8 cellular contexts compared by ENCODE assay signal in the genomic region with DNA sequence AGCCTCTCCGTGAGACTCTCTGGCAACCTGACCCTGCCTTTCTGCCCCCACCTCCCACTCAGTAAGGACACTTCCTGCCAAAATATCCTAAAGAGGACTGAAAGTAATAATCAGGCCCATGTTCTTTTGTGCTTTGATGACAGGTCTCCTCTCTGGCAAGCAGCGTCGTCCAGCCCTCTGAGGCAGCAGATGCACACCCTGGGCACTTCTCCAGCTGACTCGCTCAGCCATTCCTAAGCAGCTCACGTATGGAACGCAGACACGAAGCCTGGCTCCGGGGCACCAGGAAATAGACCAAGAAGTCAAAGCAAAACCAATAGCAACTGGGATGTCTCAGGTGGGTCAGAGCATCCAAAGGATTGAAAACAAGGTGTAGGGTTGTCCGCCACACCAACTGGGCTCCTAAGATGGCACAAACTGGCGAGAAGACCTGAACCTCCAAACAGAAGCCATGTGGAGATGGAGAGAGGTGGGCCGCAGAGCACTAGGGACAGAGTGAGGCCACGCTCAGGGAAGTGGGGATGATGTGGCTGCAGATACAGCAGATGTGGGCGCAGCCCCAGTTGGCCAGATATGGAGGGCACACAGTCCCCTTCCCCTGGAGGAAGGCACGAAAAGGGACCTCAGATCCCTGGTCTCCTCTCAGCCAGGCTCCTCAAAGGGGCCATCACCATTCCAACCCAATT. TPM values are rescaled to one million over a fixed set of nuclear protein-coding genes. Genes with fewer than 3 reads are reported as not detected.
DNase-seq lines count a peak whose midpoint lies in the region; ATAC-seq lines count a peak whose summit lies in the region.

No MANE protein-coding gene starts in this region.

- 0 out of 22 replicates have a peak, but pooled peaks cover 0 to 4% (median 0%) of the 10 kb centered on the region in 11 experiments for H3K9me3 ChIP-seq in BLaER1 treated with 17β-estradiol and CSF1 and Interleukin-3, amounts not matched to agents 10 nM and 100 nM (replicated peaks in 1 of 11)
- H3K9me3 ChIP-seq in naive thymus-derived CD4-positive, alpha-beta T cell (ENCODE audit: control insufficient read depth in 2 of 3, low read length in 3 of 3), result no peaks in the 10 kb centered on the region

- peak overlapping the region in 7 of 10 experiments; percentile 90 to 99 (median 95); a peak in 13 of 20 replicates for H3K4me3 ChIP-seq in BLaER1 treated with 17β-estradiol and CSF1 and Interleukin-3, amounts not matched to agents 10 nM and 100 nM
- H3K4me3 ChIP-seq in naive thymus-derived CD4-positive, alpha-beta T cell (ENCODE audit: low read length), result no peak overlapping the region

- peak overlapping the region in 10 of 11 experiments; percentile 86 to 97 (median 94); a peak in 8 of 22 replicates for H3K9ac ChIP-seq in BLaER1 treated with 17β-estradiol and CSF1 and Interleukin-3, amounts not matched to agents 10 nM and 100 nM

- peaks cover 52 to 61% (median 56%) of the 10 kb centered on the region in 11 experiments for H3K36me3 ChIP-seq in BLaER1 treated with 17β-estradiol and CSF1 and Interleukin-3, amounts not matched to agents 10 nM and 100 nM
- H3K36me3 ChIP-seq in naive thymus-derived CD4-positive, alpha-beta T cell (ENCODE audit: control insufficient read depth in 2 of 3, insufficient read depth in 3 of 3, low read length in 3 of 3), result peaks cover 0 to 16% (median 0%) of the 10 kb centered on the region in 3 experiments

- intact Hi-C loops in naive thymus-derived CD4-positive, alpha-beta T cell (cut with micrococcal nuclease), result no loop called here

- peak overlapping the region; percentile 29 to 93 (median 77) for H3K27ac Mint-ChIP-seq in naive thymus-derived CD4-positive, alpha-beta T cell

- POLR2A ChIA-PET in naive thymus-derived CD4-positive, alpha-beta T cell (lab: Charles Lee), result no interaction called here

- peak; percentile 19 for DNase-seq in LHCN-M2 (ENCODE audit: low read depth)
- peak in 58 of 61 donors; percentile 19 to 85 (median 54) for DNase-seq in caudate nucleus (lab: John Stamatoyannopoulos, UW)
- DNase-seq in naive thymus-derived CD4-positive, alpha-beta T cell, result no peak
- no peak for DNase-seq in NCI-H1417 (lab: John Stamatoyannopoulos, UW)
- no peak for DNase-seq in stimulated activated CD4-positive, alpha-beta T cell treated with anti-CD3 and anti-CD28 coated beads, Interleukin-4, amount 100 ng/mL, for 24 hours
- DNase-seq in SHP77 (lab: John Stamatoyannopoulos, UW), result no peak

- peaks cover 15 to 42% (median 21%) of the 10 kb centered on the region in 11 experiments; a peak in 19 of 22 replicates for H4K20me1 ChIP-seq in BLaER1 treated with 17β-estradiol and CSF1 and Interleukin-3, amounts not matched to agents 10 nM and 100 nM

- H3K9me3 Mint-ChIP-seq in naive thymus-derived CD4-positive, alpha-beta T cell, result no peaks in the 10 kb centered on the region

- H3K4me3 Mint-ChIP-seq in naive thymus-derived CD4-positive, alpha-beta T cell, result peak overlapping the region; percentile 78 to 98 (median 92)

- peaks cover 42 to 75% (median 60%) of the 10 kb centered on the region in 10 experiments for H3K4me1 ChIP-seq in BLaER1 treated with 17β-estradiol and CSF1 and Interleukin-3, amounts not matched to agents 10 nM and 100 nM
- peaks cover 10 to 12% of the 10 kb centered on the region in 2 donors for H3K4me1 ChIP-seq in naive thymus-derived CD4-positive, alpha-beta T cell (ENCODE audit: control insufficient read depth in 2 of 2, insufficient read depth in 2 of 2, low read length in 2 of 2)

- no peaks in the 10 kb centered on the region for H3K27me3 ChIP-seq in BLaER1 treated with 17β-estradiol and CSF1 and Interleukin-3, amounts not matched to agents 10 nM and 100 nM
- no peaks in the 10 kb centered on the region for H3K27me3 ChIP-seq in naive thymus-derived CD4-positive, alpha-beta T cell (ENCODE audit: control insufficient read depth in 2 of 2, insufficient read depth in 2 of 2, low read length in 2 of 2)

- ATAC-seq in naive thymus-derived CD4-positive, alpha-beta T cell, result no peak
- no peak for ATAC-seq in HG03469 (IDR thresholded peaks at IDR 0.05; ENCODE audit: unreplicated experiment)

- peaks cover 3 to 39% (median 21%) of the 10 kb centered on the region in 5 donors for H3K36me3 Mint-ChIP-seq in naive thymus-derived CD4-positive, alpha-beta T cell

- no peaks in the 10 kb centered on the region for H3K27me3 Mint-ChIP-seq in naive thymus-derived CD4-positive, alpha-beta T cell

- peak overlapping the region in 2 of 11 experiments; percentile 34 to 92; a peak in 4 of 22 replicates for H3K27ac ChIP-seq in BLaER1 treated with 17β-estradiol and CSF1 and Interleukin-3, amounts not matched to agents 10 nM and 100 nM
- H3K27ac ChIP-seq in caudate nucleus (ENCODE audit: low read depth, low read length), result peak overlapping the region; percentile 91
- peak overlapping the region; percentile 88 for H3K27ac ChIP-seq in naive thymus-derived CD4-positive, alpha-beta T cell (ENCODE audit: low read depth, low read length)

- peaks cover 26 to 62% (median 53%) of the 10 kb centered on the region in 7 donors for H3K4me1 Mint-ChIP-seq in naive thymus-derived CD4-positive, alpha-beta T cell

- H3K4me2 ChIP-seq in BLaER1 treated with 17β-estradiol and CSF1 and Interleukin-3, amounts not matched to agents 10 nM and 100 nM, result peak overlapping the region; percentile 85 to 98 (median 94)

- CTCF ChIA-PET in naive thymus-derived CD4-positive, alpha-beta T cell (lab: Charles Lee), result no interaction called here

RNA-seq across cellular contexts. Expression of gene RASSF2, which starts 2.4 kb away (rescaled TPM):
- 0.06 TPM in 2 replicates for total RNA-seq in LHCN-M2 (2014; rRNA removed)
- polyA plus RNA-seq in LHCN-M2 (2012), result 0.09 TPM
- 10 to 100 TPM; 24.7 to 67.4 (median 27.0) TPM for total RNA-seq in naive thymus-derived CD4-positive, alpha-beta T cell
- 10 to 100 TPM; 23.0 to 44.6 TPM for polyA plus RNA-seq in naive thymus-derived CD4-positive, alpha-beta T cell

Comparison
In these comparisons a context has a peak if more than half of its experiments do, and no peak if none do; other contexts are left out.
1. DNase-seq: peak in LHCN-M2 (single experiment) and caudate nucleus (58 of 61); none in naive thymus-derived CD4-positive, alpha-beta T cell (0 of 9), NCI-H1417 (0 of 3), stimulated activated CD4-positive, alpha-beta T cell treated with anti-CD3 and anti-CD28 coated beads, Interleukin-4, amount 100 ng/mL, for 24 hours (single experiment) and SHP77 (0 of 2).
2. RNA of gene RASSF2, which starts 2.4 kb away (total RNA-seq): 24.7 to 67.4 TPM in naive thymus-derived CD4-positive, alpha-beta T cell; 0.06 TPM in LHCN-M2; every median in the first group is over 10 times any median in the second.